19 cellular contexts compared by ENCODE assay signal in the genomic region with DNA sequence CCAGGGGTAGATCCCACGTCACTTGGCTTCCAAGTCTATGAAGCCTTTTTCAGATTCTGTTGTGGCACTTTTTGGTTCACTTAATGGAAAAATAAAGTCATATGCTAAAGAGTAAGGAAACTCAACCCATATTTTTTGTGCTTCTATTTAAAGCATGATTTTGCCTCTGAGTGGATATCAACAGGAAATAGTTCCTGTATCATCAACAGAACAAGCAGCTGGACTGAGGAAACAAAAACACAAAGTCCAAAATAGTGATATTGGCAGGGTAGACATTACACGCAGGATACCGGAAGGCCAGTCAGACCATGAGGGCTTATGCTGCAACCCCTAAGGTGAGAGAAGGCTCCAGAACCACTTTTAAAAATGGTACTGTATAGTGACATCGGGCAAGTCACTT.
"Had no signal": no experiment of that assay in that cellular context is flagged by ENCODE, and none has a peak within 500 bp of the region (broad histone marks: within the 10 kb centered on the region; RNA-seq: fewer than 3 reads in every experiment).

No MANE protein-coding gene starts in this region.

- H3K9me3 ChIP-seq: SK-N-SH had no signal

- H3K27ac ChIP-seq: KMS-11 had no signal

- H3K9ac ChIP-seq: KMS-11, SK-N-SH had no signal

- ATAC-seq: K562 had no signal

- H3K4me3 ChIP-seq: K562 had no signal

- H3K4me2 ChIP-seq: KMS-11, SK-N-SH had no signal

- FAIRE-seq: K562, RCC 7860 had no signal

- DNase-seq: Kasumi-1, MM.1S, NCI-H1092 treated with DMSO at 0.1 percent for 48 hours, NCI-H1436, NCI-H187, NCI-H2029, NCI-H2081 treated with DMSO at 0.1 percent for 48 hours, NCI-H2171, NCI-H226, NCI-H446, NCI-H510A, NCI-H526, RPMI8226, SHP77, SK-N-SH, SW 1271 had no signal
